9 cellular contexts compared by ENCODE assay signal in genomic region chrX:55056820-55057690, GRCh38. TPM values are rescaled to one million over a fixed set of nuclear protein-coding genes. Genes with fewer than 3 reads are reported as not detected.
DNase-seq lines count a peak whose midpoint lies in the region; TF ChIP-seq lines count a peak whose summit lies in the region.
"Had no signal": no experiment of that assay in that cellular context is flagged by ENCODE, and none has a peak within 500 bp of the region (broad histone marks: within the 10 kb centered on the region; RNA-seq: fewer than 3 reads in every experiment).

No MANE protein-coding gene starts in this region.

- 34 to 38% methylated on average over 7 of the region's 7 CpGs for WGBS in thyroid gland, 2 donors

- H3K27ac Mint-ChIP-seq in activated naive CD4-positive, alpha-beta T cell treated with anti-CD3 and anti-CD28 coated beads, Interleukin-2, amount 50 U/mL, for 24 hours: peak overlapping the region; percentile 88

- no peaks in the 10 kb centered on the region for H3K27me3 ChIP-seq in vagina
- no peaks in the 10 kb centered on the region for H3K27me3 ChIP-seq in thyroid gland

- H3K4me1 ChIP-seq in vagina: no peaks in the 10 kb centered on the region
- H3K4me1 ChIP-seq in thyroid gland: no peaks in the 10 kb centered on the region

- H3K4me3 Mint-ChIP-seq in activated naive CD4-positive, alpha-beta T cell treated with anti-CD3 and anti-CD28 coated beads, Interleukin-2, amount 50 U/mL, for 24 hours: peak overlapping the region; percentile 83

- intact Hi-C loops in vagina (cut with DNase I): no loop called here
- intact Hi-C loops in thyroid gland (cut with DNase I): no loop called here

- no peaks in the 10 kb centered on the region for H3K9me3 ChIP-seq in vagina
- no peaks in the 10 kb centered on the region for H3K9me3 ChIP-seq in thyroid gland

- H3K27me3 Mint-ChIP-seq in activated naive CD4-positive, alpha-beta T cell treated with anti-CD3 and anti-CD28 coated beads, Interleukin-2, amount 50 U/mL, for 24 hours: no peaks in the 10 kb centered on the region

- peak; percentile 17 for DNase-seq in CD1c-positive myeloid dendritic cell (ENCODE audit: extremely low spot score)
- peak; percentile 47 for DNase-seq in M059J (ENCODE audit: low read depth)
- peak; percentile 29 for DNase-seq in medulla oblongata (ENCODE audit: extremely low spot score)
- DNase-seq in GM19238 (ENCODE audit: insufficient read length, low spot score): no peak
- DNase-seq in vagina (ENCODE audit: extremely low spot score in 2 of 2): no peak
- no peak for DNase-seq in middle frontal gyrus (ENCODE audit: extremely low spot score, low spot score)
- DNase-seq in thyroid gland: no peak

- H3K36me3 Mint-ChIP-seq in activated naive CD4-positive, alpha-beta T cell treated with anti-CD3 and anti-CD28 coated beads, Interleukin-2, amount 50 U/mL, for 24 hours: no peaks in the 10 kb centered on the region

- H3K27ac ChIP-seq in vagina (no peak overlapping the region), thyroid gland (no peak overlapping the region)

- no peaks in the 10 kb centered on the region for H3K9me3 Mint-ChIP-seq in activated naive CD4-positive, alpha-beta T cell treated with anti-CD3 and anti-CD28 coated beads, Interleukin-2, amount 50 U/mL, for 24 hours

- TF ChIP-seq CTCF in vagina (IDR thresholded peaks at IDR 0.05) (no peak), thyroid gland (IDR thresholded peaks at IDR 0.05) (no peak)

- H3K4me3 ChIP-seq in vagina: peak overlapping the region in 1 of 2 donors; percentile 23
- H3K4me3 ChIP-seq in thyroid gland (replicated peaks in 1 of 3): no peak overlapping the region

- peaks cover 27% of the 10 kb centered on the region for H3K4me1 Mint-ChIP-seq in activated naive CD4-positive, alpha-beta T cell treated with anti-CD3 and anti-CD28 coated beads, Interleukin-2, amount 50 U/mL, for 24 hours

- no peak for TF ChIP-seq POLR2A in vagina (IDR thresholded peaks at IDR 0.05)
- TF ChIP-seq POLR2A in thyroid gland (IDR thresholded peaks at IDR 0.05): no peak

- H3K36me3 ChIP-seq in vagina (no peaks in the 10 kb centered on the region), thyroid gland (no peaks in the 10 kb centered on the region)

RNA-seq across cellular contexts. Expression of gene PAGE2B, which starts 17.8 kb away (rescaled TPM):
- total RNA-seq in M059J (2014; rRNA removed; shearing (Covaris generic)): not detected in 2 replicates
- total RNA-seq in vagina: not detected
- not detected for total RNA-seq in thyroid gland
- total RNA-seq: esophagus mucosa had no signal

RNA-seq across cellular contexts. Expression of gene ALAS2, which starts 26.3 kb away (rescaled TPM):
- not detected in 2 replicates for total RNA-seq in M059J (2014; rRNA removed; shearing (Covaris generic))
- total RNA-seq in vagina (5.6 TPM), thyroid gland (not detected)
- total RNA-seq: esophagus mucosa had no signal

RNA-seq across cellular contexts. Expression of gene PAGE2, which starts 31.8 kb away (rescaled TPM):
- not detected in 2 replicates for total RNA-seq in M059J (2014; rRNA removed; shearing (Covaris generic))
- total RNA-seq in vagina (not detected), thyroid gland (not detected)
- total RNA-seq: esophagus mucosa had no signal

RNA-seq across cellular contexts. Expression of gene APEX2, which starts 56.9 kb away (rescaled TPM):
- total RNA-seq in M059J (2014; rRNA removed; shearing (Covaris generic)): 32.8 and 38.4 TPM in 2 replicates
- total RNA-seq in vagina (14.2 TPM), thyroid gland (10 to 100 TPM in 2 of 4 donors, 1 to 10 TPM in 2; 7.0 to 13.9 (median 9.7) TPM)

Comparison
In these comparisons a context has a peak if more than half of its experiments do, and no peak if none do; other contexts are left out.
1. DNase-seq: peak in CD1c-positive myeloid dendritic cell (single experiment), M059J (single experiment) and medulla oblongata (single experiment); none in GM19238 (single experiment), vagina (0 of 2), middle frontal gyrus (single experiment) and thyroid gland (0 of 2).